In the genomic region with DNA sequence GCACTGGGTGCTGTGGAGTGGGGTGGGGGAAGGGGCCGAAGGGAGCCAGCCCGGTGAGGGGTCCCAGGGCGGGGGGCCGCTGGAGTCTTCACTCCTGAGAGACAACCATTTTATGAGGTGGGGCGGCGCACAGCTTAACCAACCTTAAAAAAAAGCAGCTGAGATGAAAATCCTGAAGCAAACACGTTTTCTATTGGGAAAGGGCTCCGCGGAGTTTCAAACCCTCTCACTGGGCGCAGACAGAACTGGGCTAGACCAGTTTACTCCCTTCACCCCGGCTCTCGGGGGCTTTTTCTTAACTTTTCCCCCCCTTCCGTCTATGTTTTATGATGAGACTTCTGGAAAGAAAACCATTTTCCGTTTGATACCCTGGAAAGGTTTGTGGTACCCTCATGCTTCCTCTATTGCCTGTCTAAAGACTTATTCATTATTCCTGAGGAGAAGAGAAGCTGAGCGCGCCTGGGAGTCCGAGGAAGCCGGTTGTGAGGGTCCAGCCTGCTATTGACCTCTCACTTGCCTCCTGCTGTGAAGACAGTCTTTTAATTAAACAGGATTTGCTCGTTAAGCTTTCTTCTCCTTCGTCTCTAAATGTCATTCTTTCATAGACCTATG, we compare ENCODE assay signal across 9 cellular contexts. TPM values are rescaled to one million over a fixed set of nuclear protein-coding genes. Genes with fewer than 3 reads are reported as not detected.
DNase-seq lines count a peak whose midpoint lies in the region; ATAC-seq, FAIRE-seq and TF ChIP-seq lines count a peak whose summit lies in the region.
"Had no signal": no experiment of that assay in that cellular context is flagged by ENCODE, and none has a peak within 500 bp of the region (broad histone marks: within the 10 kb centered on the region; RNA-seq: fewer than 3 reads in every experiment).

No MANE protein-coding gene starts in this region.

- POLR2A ChIA-PET in K562 (lab: Yijun Ruan, JAX) = interaction anchor here (0.7 to 2.9 kb wide), 4 partner anchors 10 to 291 kb away, joined by 3 to 9 read pairs (median 4); partner anchors contain the start of gene EFCAB5

- TF ChIP-seq POLR2A in K562 (conservative IDR thresholded peaks at IDR 0.05) = no peak

- CTCF ChIA-PET in K562 (lab: Yijun Ruan, JAX; ENCODE audit: low intra/inter-chr PET ratio) = interaction anchor here (0.6 to 4.1 kb wide), 5 partner anchors 11 to 291 kb away, joined by 3 to 62 read pairs (median 3); no protein-coding TSS in a partner anchor

- intact Hi-C loops in K562 (cut with micrococcal nuclease) = loop anchor here (1.0 to 5.0 kb wide), 6 partner anchors 63 to 291 kb away; no protein-coding TSS in a partner anchor
- intact Hi-C loops in kidney (cut with DNase I) = loop anchor here (5.0 kb wide), 1 partner anchor 123 kb away; no protein-coding TSS in a partner anchor

- H4K20me1 ChIP-seq in K562 (replicated peaks; ENCODE audit: control insufficient read depth, insufficient read depth, low read length) = no peaks in the 10 kb centered on the region

- H3K4me1 ChIP-seq in K562 (replicated peaks in 1 of 2; ENCODE audit: control insufficient read depth in 2 of 2, insufficient read depth in 2 of 2, low read length in 2 of 2) = peaks cover 7 to 8% of the 10 kb centered on the region in 2 experiments; a peak in 3 of 5 replicates
- H3K4me1 ChIP-seq in kidney (ENCODE audit: control insufficient read depth in 1 of 2, insufficient read depth in 1 of 2, low read depth in 1 of 2, low read length in 2 of 2) = peaks cover 6 to 12% of the 10 kb centered on the region in 2 donors

- peak overlapping the region; percentile 98 for H2AFZ ChIP-seq in K562 (ENCODE audit: low read depth, low read length)

- peak overlapping the region; percentile 82; the same call in 2 of the 3 replicates for H3K27ac ChIP-seq in K562 (ENCODE audit: extremely low read depth, low read depth, low read length)
- H3K27ac ChIP-seq in kidney (ENCODE audit: low read depth in 2 of 2, low read length in 2 of 2) = peak overlapping the region; percentile 61 to 92

- peak overlapping the region; percentile 85 to 98 for H3K9ac ChIP-seq in K562 (ENCODE audit: insufficient read depth in 1 of 2, low read depth in 2 of 2, low read length in 2 of 2)
- H3K9ac ChIP-seq in kidney (ENCODE audit: low read length in 2 of 2) = peak overlapping the region; percentile 46 to 74

- TF ChIP-seq RAD21 in K562 (CRISPR knock-in tag; conservative IDR thresholded peaks at IDR 0.05 in 1 of 2, IDR thresholded peaks at IDR 0.05 in 1 of 2) = no peak

- no peaks in the 10 kb centered on the region for H3K36me3 ChIP-seq in K562 (ENCODE audit: control insufficient read depth, insufficient read depth, low read length)
- H3K36me3 ChIP-seq in kidney (ENCODE audit: control insufficient read depth in 1 of 2, insufficient read depth in 2 of 2, low read length in 2 of 2) = no peaks in the 10 kb centered on the region

- H3K27me3 ChIP-seq in K562 (ENCODE audit: control insufficient read depth in 2 of 2, insufficient read depth in 2 of 2, low read length in 2 of 2) = no peaks in the 10 kb centered on the region

- WGBS in K562 (ENCODE audit: insufficient coverage, low coverage, missing lambda C conversion rate) = 0% methylated on average over 17 of the region's 20 CpGs

- DNase-seq in DMS114 treated with DMSO at 0.1 percent for 48 hours (lab: John Stamatoyannopoulos, UW; ENCODE audit: unreplicated experiment) = peak; percentile 37
- DNase-seq in LNCaP clone FGC (ENCODE audit: low read depth) = no peak
- peak in 2 of 4 experiments; percentile 9 to 20 for DNase-seq in K562 (ENCODE audit: extremely low read depth in 1 of 4, low spot score in 3 of 4)
- DNase-seq in kidney = no peak
- peak; percentile 78 for DNase-seq in superior temporal gyrus (ENCODE audit: extremely low spot score)
- DNase-seq in NCI-H128 (lab: John Stamatoyannopoulos, UW; ENCODE audit: unreplicated experiment) = no peak
- no peak for DNase-seq in activated T-cell treated with anti-CD3 and anti-CD28 coated beads, Interleukin-2, amount 50 U/mL, for 1 hour

- FAIRE-seq in K562 (lab: Jason Lieb, UNC) (no peak), kidney (lab: Jason Lieb, UNC) (no peak)

- BruUV-seq in K562 (replicated peaks; lab: Mats Ljungman, UMichigan) = TSS peak; percentile 87

- ATAC-seq in K562 (peak; percentile 36; the same call in 2 of the 3 replicates), GM21619 (IDR thresholded peaks at IDR 0.05; ENCODE audit: unreplicated experiment) (no peak)

- no peaks in the 10 kb centered on the region for H3K9me1 ChIP-seq in K562 (ENCODE audit: control insufficient read depth, insufficient read depth, low read length)

- peaks cover 40% of the 10 kb centered on the region for H3K79me2 ChIP-seq in K562 (ENCODE audit: control insufficient read depth, insufficient read depth, low read length)

- H3K9me3 ChIP-seq in K562 (replicated peaks; ENCODE audit: control insufficient read depth, insufficient read depth, low read depth, low read length) (no peaks in the 10 kb centered on the region), kidney (ENCODE audit: control insufficient read depth in 1 of 2, low read length in 2 of 2) (no peaks in the 10 kb centered on the region)

- TF ChIP-seq EP300 in K562 (IDR thresholded peaks at IDR 0.05; ENCODE audit: low read length) = no peak

- H3K4me3 ChIP-seq in LNCaP clone FGC (ENCODE audit: low read depth, low read length) (peak overlapping the region; percentile 92), K562 (peak overlapping the region; percentile 80), kidney (ENCODE audit: low read length in 2 of 2) (peak overlapping the region; percentile 89 to 97)

- in situ Hi-C loops in K562 (cut with MboI) = loop anchor here (5.0 kb wide), 1 partner anchor 288 kb away; no protein-coding TSS in a partner anchor

- peak overlapping the region; percentile 100 for H3K4me2 ChIP-seq in K562 (ENCODE audit: insufficient read depth, low read length)

- TF ChIP-seq CTCF in LNCaP clone FGC (IDR thresholded peaks at IDR 0.05; ENCODE audit: control insufficient read depth, extremely low read depth, insufficient read depth) (no peak), K562 (IDR thresholded peaks at IDR 0.05 in 2 of 3, conservative IDR thresholded peaks at IDR 0.05 in 1 of 3; ENCODE audit: insufficient read depth in 2 of 3, low read depth in 1 of 3, low read length in 3 of 3) (no peak), kidney (IDR thresholded peaks at IDR 0.05; ENCODE audit: borderline replicate concordance, extremely low read depth, insufficient read depth) (no peak)

TF ChIP-seq in K562, 482 proteins besides CTCF, POLR2A, EP300 and RAD21 (continues in another document):
- TF ChIP-seq YY1 (IDR thresholded peaks at IDR 0.05; ENCODE audit: borderline replicate concordance in 1 of 3, control insufficient read depth in 1 of 3, extremely low read depth in 1 of 3, insufficient read depth in 3 of 3, insufficient read length in 1 of 3, insufficient replicate concordance in 2 of 3, low read depth in 1 of 3, low read length in 2 of 3) = peak in 1 of 3 experiments; percentile 16
- 0 out of 2 replicates have a peak, but pooled peaks have one; percentile 31 for TF ChIP-seq ELF1 (tag; IDR thresholded peaks at IDR 0.05)

RNA-seq across cellular contexts. Expression of gene SSH2, which starts 0.5 kb away (rescaled TPM):
- 26.8 and 53.5 TPM in 2 replicates for total RNA-seq in K562 (2011; cell fraction: chromatin; rRNA removed; ENCODE audit: low replicate concordance)
- 14.3 and 17.4 TPM in 2 replicates for total RNA-seq in K562 (2011; cell fraction: nucleolus; rRNA removed)
- 40.3 and 94.6 TPM in 2 replicates for total RNA-seq in K562 (2011; cell fraction: nucleoplasm; rRNA removed)
- total RNA-seq in K562 (2014; rRNA removed) (5.2 and 6.8 TPM in 2 replicates), K562 (2014; rRNA removed; fragmentation: Illumina TruSeq; extraction: Trizol) (6.9 and 7.7 TPM in 2 replicates), K562 (2015; rRNA removed; fragmentation: Illumina TruSeq; extraction: Trizol) (12.1 and 12.2 TPM in 2 replicates), K562 (2021) (13.6 and 16.1 TPM in 2 replicates), kidney (62.5 TPM)
- polyA plus RNA-seq in K562 (2011; rRNA removed) (6.7 and 13.2 TPM in 2 replicates), K562 (2014; fragmentation: Illumina TruSeq; extraction: Trizol) (14.3 and 15.6 TPM in 2 replicates), K562 (2014; fragmentation: Nextera tagmentation; extraction: Ambion mirVana) (1 to 10 TPM; 3.9 to 6.2 TPM), K562 (2014; rRNA removed) (10.2 and 13.0 TPM in 2 replicates), kidney (ENCODE audit: insufficient read depth, low read depth, low replicate concordance) (19.7 TPM)
- 9.3 and 14.7 TPM in 2 replicates for polyA plus RNA-seq in K562 (2011; cell fraction: cytosol; rRNA removed)
- 8.4 and 11.6 TPM in 2 replicates for polyA plus RNA-seq in K562 (2011; cell fraction: nucleus; rRNA removed)
- polyA plus RNA-seq in K562 (2012) = 16.6 and 20.6 TPM in 2 replicates
- 17.0 and 30.7 TPM in 2 replicates for polyA minus RNA-seq in K562 (2011; rRNA and poly(A)+ RNA removed)
- 5.9 and 15.7 TPM in 2 replicates for polyA minus RNA-seq in K562 (2011; cell fraction: cytosol; rRNA and poly(A)+ RNA removed)
- 10.5 and 11.6 TPM in 2 replicates for polyA minus RNA-seq in K562 (2011; cell fraction: nucleus; rRNA and poly(A)+ RNA removed)

RNA-seq across cellular contexts. Expression of gene EFCAB5, which starts 10.9 kb away (rescaled TPM):
- not detected in 2 replicates for total RNA-seq in K562 (2011; cell fraction: chromatin; rRNA removed; ENCODE audit: low replicate concordance)
- total RNA-seq in K562 (2011; cell fraction: nucleolus; rRNA removed) = not detected in 2 replicates
- total RNA-seq in K562 (2011; cell fraction: nucleoplasm; rRNA removed) = not detected in 2 replicates
- not detected in 2 replicates for total RNA-seq in K562 (2014; rRNA removed)
- total RNA-seq in K562 (2014; rRNA removed; fragmentation: Illumina TruSeq; extraction: Trizol) = not detected in 2 replicates
- total RNA-seq in K562 (2015; rRNA removed; fragmentation: Illumina TruSeq; extraction: Trizol) = not detected in 2 replicates
- not detected in 2 replicates for total RNA-seq in K562 (2021)
- polyA plus RNA-seq in K562 (2011; rRNA removed) = not detected in 2 replicates
- polyA plus RNA-seq in K562 (2011; cell fraction: cytosol; rRNA removed) = 0.03 TPM in 1 of 2 replicates, not detected in the other
- polyA plus RNA-seq in K562 (2011; cell fraction: nucleus; rRNA removed) = not detected in 2 replicates
- 0.10 TPM in 1 of 2 replicates, not detected in the other for polyA plus RNA-seq in K562 (2012)
- 0.03 TPM in 1 of 2 replicates, not detected in the other for polyA plus RNA-seq in K562 (2014; fragmentation: Illumina TruSeq; extraction: Trizol)
- polyA plus RNA-seq in K562 (2014; fragmentation: Nextera tagmentation; extraction: Ambion mirVana) = under 1 TPM; 0.06 to 0.11 TPM
- 0.04 TPM in 1 of 2 replicates, not detected in the other for polyA plus RNA-seq in K562 (2014; rRNA removed)
- polyA minus RNA-seq in K562 (2011; rRNA and poly(A)+ RNA removed) = not detected in 2 replicates
- not detected in 2 replicates for polyA minus RNA-seq in K562 (2011; cell fraction: cytosol; rRNA and poly(A)+ RNA removed)
- not detected in 2 replicates for polyA minus RNA-seq in K562 (2011; cell fraction: nucleus; rRNA and poly(A)+ RNA removed)
- 1.4 TPM for total RNA-seq in kidney
- polyA plus RNA-seq in kidney (ENCODE audit: insufficient read depth, low read depth, low replicate concordance) = not detected
- total RNA-seq: RPMI7951 had no signal

Comparison
In these comparisons a context has a peak if more than half of its experiments do, and no peak if none do; other contexts are left out.
1. DNase-seq: peak in DMS114 treated with DMSO at 0.1 percent for 48 hours (single experiment) and superior temporal gyrus (single experiment); none in LNCaP clone FGC (single experiment), kidney (single experiment), NCI-H128 (single experiment) and activated T-cell treated with anti-CD3 and anti-CD28 coated beads, Interleukin-2, amount 50 U/mL, for 1 hour (single experiment).
2. Peak in every context shown above with its lines, with median percentiles within 50 percentile points of each other: H3K4me3 ChIP-seq.